Comparison of ENCODE assay signal across 36 cellular contexts in the genomic region with DNA sequence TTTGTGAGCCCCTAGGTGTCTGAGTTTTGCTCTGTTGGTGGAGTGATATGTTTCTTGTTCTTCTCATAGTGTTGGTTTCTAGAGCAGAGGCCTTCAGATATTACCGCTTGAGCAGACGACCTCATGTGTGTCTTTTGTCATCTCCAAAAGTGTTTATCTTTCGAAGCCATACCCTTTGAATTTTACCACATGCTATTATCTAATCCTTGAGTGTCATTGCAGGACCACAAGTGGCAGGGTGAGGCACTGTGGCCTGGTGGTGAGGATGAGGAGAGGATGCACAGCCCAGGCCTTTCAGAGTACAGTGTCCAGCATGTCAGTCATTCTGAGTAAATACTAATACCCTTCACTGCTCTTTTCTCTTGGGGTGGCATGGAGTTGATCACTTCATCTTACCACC. TPM values are rescaled to one million over a fixed set of nuclear protein-coding genes. Genes with fewer than 3 reads are reported as not detected.
"Had no signal": no experiment of that assay in that cellular context is flagged by ENCODE, and none has a peak within 500 bp of the region (broad histone marks: within the 10 kb centered on the region; RNA-seq: fewer than 3 reads in every experiment).

No MANE protein-coding gene starts in this region.

- H3K4me1 ChIP-seq: esophagus muscularis mucosa, foreskin keratinocyte, gastrocnemius medialis, heart left ventricle had no signal

- H3K4me3 ChIP-seq: coronary artery, dorsolateral prefrontal cortex, esophagus muscularis mucosa, gastrocnemius medialis, heart left ventricle had no signal

- H3K9me3 ChIP-seq: gastrocnemius medialis, heart left ventricle had no signal

- H3K27ac ChIP-seq: brain microvascular endothelial cell, coronary artery, dorsolateral prefrontal cortex, esophagus muscularis mucosa, foreskin keratinocyte, gastrocnemius medialis, heart left ventricle, VCaP had no signal

- FAIRE-seq: astrocyte, bronchial epithelial cell, TTC549 had no signal

- H3K36me3 Mint-ChIP-seq: activated naive CD8-positive, alpha-beta T cell; WTC11 had no signal

- ATAC-seq: activated T-cell treated with anti-CD3 and anti-CD28 coated beads, Interleukin-2, amount 50 U/mL, for 72 hours; foreskin keratinocyte; gastrocnemius medialis; heart left ventricle; WTC11 had no signal

- H3K4me1 Mint-ChIP-seq: activated CD4-positive, alpha-beta memory T cell treated with anti-CD3 and anti-CD28 coated beads, Interleukin-2, amount 10 ng/mL, durations not matched to agents 7 days and 5 days; activated CD4-positive, alpha-beta T cell treated with anti-CD3 and anti-CD28 coated beads, Interleukin-2, amount 10 ng/mL, durations not matched to agents 7 days and 5 days; central memory CD8-positive, alpha-beta T cell had no signal

- H3K36me3 ChIP-seq: brain microvascular endothelial cell, esophagus muscularis mucosa, gastrocnemius medialis, heart left ventricle had no signal

- DNase-seq: activated CD4-positive, alpha-beta memory T cell treated with anti-CD3 and anti-CD28 coated beads, Interleukin-2, amount 10 ng/mL, durations not matched to agents 7 days and 5 days; activated CD4-positive, alpha-beta T cell treated with anti-CD3 and anti-CD28 coated beads for 1 hour; activated CD4-positive, alpha-beta T cell treated with anti-CD3 and anti-CD28 coated beads for 4 hours; activated CD4-positive, alpha-beta T cell treated with anti-CD3 and anti-CD28 coated beads, Interleukin-2, amount 10 ng/mL, durations not matched to agents 7 days and 5 days; activated CD4-positive, alpha-beta T cell treated with anti-CD3 and anti-CD28 coated beads, Interleukin-2, amount 50 U/mL, for 4 hours; activated CD8-positive, alpha-beta memory T cell treated with anti-CD3 and anti-CD28 coated beads, Interleukin-2, amount 50 U/mL, for 48 hours; activated gamma-delta T cell; activated naive CD4-positive, alpha-beta T cell; activated naive CD4-positive, alpha-beta T cell treated with anti-CD3 and anti-CD28 coated beads, Interleukin-2, amount 50 U/mL, for 16 hours; activated T-cell treated with anti-CD3 and anti-CD28 coated beads for 4 hours; activated T-cell treated with anti-CD3 and anti-CD28 coated beads, Interleukin-2, amount 50 U/mL, for 24 hours; activated T-cell treated with anti-CD3 and anti-CD28 coated beads, Interleukin-2, amount 50 U/mL, for 72 hours; amniotic stem cell; brain microvascular endothelial cell; dorsolateral prefrontal cortex; effector memory CD4-positive, alpha-beta T cell; endodermal cell; foreskin keratinocyte; gastrocnemius medialis; glutamatergic neuron; heart left ventricle; T-helper 2 cell had no signal

- H3K27ac Mint-ChIP-seq: activated CD4-positive, alpha-beta memory T cell treated with anti-CD3 and anti-CD28 coated beads, Interleukin-2, amount 10 ng/mL, durations not matched to agents 7 days and 5 days; activated CD4-positive, alpha-beta T cell treated with anti-CD3 and anti-CD28 coated beads, Interleukin-2, amount 10 ng/mL, durations not matched to agents 7 days and 5 days; activated naive CD8-positive, alpha-beta T cell; activated T-cell treated with anti-CD3 and anti-CD28 coated beads, Interleukin-2, amount 50 U/mL, for 24 hours; activated T-cell treated with anti-CD3 and anti-CD28 coated beads, Interleukin-2, amount 50 U/mL, for 72 hours; dendritic cell treated with granulocyte-macrophage colony-stimulating factor and Interleukin-4, amounts not matched to agents 40 ng/mL and 50 ng/mL, for 4 days; endodermal cell; WTC11 had no signal

- H3K4me3 Mint-ChIP-seq: activated CD4-positive, alpha-beta memory T cell treated with anti-CD3 and anti-CD28 coated beads, Interleukin-2, amount 10 ng/mL, durations not matched to agents 7 days and 5 days; activated CD4-positive, alpha-beta T cell treated with anti-CD3 and anti-CD28 coated beads, Interleukin-2, amount 10 ng/mL, durations not matched to agents 7 days and 5 days; activated naive CD8-positive, alpha-beta T cell; activated T-cell treated with anti-CD3 and anti-CD28 coated beads, Interleukin-2, amount 50 U/mL, for 24 hours; activated T-cell treated with anti-CD3 and anti-CD28 coated beads, Interleukin-2, amount 50 U/mL, for 72 hours; central memory CD8-positive, alpha-beta T cell; dendritic cell treated with granulocyte-macrophage colony-stimulating factor and Interleukin-4, amounts not matched to agents 40 ng/mL and 50 ng/mL, for 4 days; endodermal cell; WTC11 had no signal

- H3K9me3 Mint-ChIP-seq: activated CD4-positive, alpha-beta memory T cell treated with anti-CD3 and anti-CD28 coated beads, Interleukin-2, amount 10 ng/mL, durations not matched to agents 7 days and 5 days; activated CD4-positive, alpha-beta T cell treated with anti-CD3 and anti-CD28 coated beads, Interleukin-2, amount 10 ng/mL, durations not matched to agents 7 days and 5 days; activated T-cell treated with anti-CD3 and anti-CD28 coated beads, Interleukin-2, amount 50 U/mL, for 24 hours; activated T-cell treated with anti-CD3 and anti-CD28 coated beads, Interleukin-2, amount 50 U/mL, for 72 hours; central memory CD8-positive, alpha-beta T cell; dendritic cell treated with granulocyte-macrophage colony-stimulating factor and Interleukin-4, amounts not matched to agents 40 ng/mL and 50 ng/mL, for 4 days; endodermal cell; WTC11 had no signal

RNA-seq across cellular contexts. Expression of a gene that starts 57.2 kb away (rescaled TPM):
- total RNA-seq: activated CD4-positive, alpha-beta memory T cell treated with anti-CD3 and anti-CD28 coated beads, Interleukin-2, amount 10 ng/mL, durations not matched to agents 7 days and 5 days; activated CD4-positive, alpha-beta T cell treated with anti-CD3 and anti-CD28 coated beads, Interleukin-2, amount 10 ng/mL, durations not matched to agents 7 days and 5 days; activated T-cell treated with anti-CD3 and anti-CD28 coated beads, Interleukin-2, amount 50 U/mL, for 72 hours; astrocyte; bronchial epithelial cell; cerebellum; endodermal cell; epithelial cell of proximal tubule; esophagus muscularis mucosa; foreskin keratinocyte; gastrocnemius medialis; T-helper 1 cell treated with Interleukin-12 subunit alpha and Interleukin-12 subunit beta and Interleukin-4 antibody, amounts not matched to agents 30 ng/mL and 1 ng/mL, for 36 hours had no signal
- polyA plus RNA-seq: adipose tissue, foreskin keratinocyte had no signal
